Comparison of ENCODE assay signal across 8 cellular contexts in genomic region chr17:68019336-68019674, GRCh38. TPM values are rescaled to one million over a fixed set of nuclear protein-coding genes. Genes with fewer than 3 reads are reported as not detected.
DNase-seq lines count a peak whose midpoint lies in the region; ATAC-seq and TF ChIP-seq lines count a peak whose summit lies in the region.

No MANE protein-coding gene starts in this region.

- H3K4me1 ChIP-seq in A673 (ENCODE audit: insufficient read depth, low read length, poor library complexity, severe bottlenecking) (peaks cover 12% of the 10 kb centered on the region), GM23338 (ENCODE audit: insufficient read depth) (peaks cover 6% of the 10 kb centered on the region)

- H3K36me3 ChIP-seq in A673 (ENCODE audit: insufficient read depth, low read length, poor library complexity, severe bottlenecking): no peaks in the 10 kb centered on the region
- H3K36me3 ChIP-seq in GM23338 (ENCODE audit: insufficient read depth): no peaks in the 10 kb centered on the region

- H3K4me3 ChIP-seq in A673 (ENCODE audit: low read depth, low read length, poor library complexity, severe bottlenecking) (peak overlapping the region; percentile 55), GM23338 (peak overlapping the region; percentile 32; the same call in 1 of the 2 replicates)

- no peak for ATAC-seq in GM23338
- no peak for ATAC-seq in activated naive CD4-positive, alpha-beta T cell treated with anti-CD3 and anti-CD28 coated beads, Interleukin-2, amount 50 U/mL, for 72 hours
- no peak for ATAC-seq in natural killer cell
- ATAC-seq in GM21367 (IDR thresholded peaks at IDR 0.05; ENCODE audit: unreplicated experiment): no peak
- no peak for ATAC-seq in HG03342 (IDR thresholded peaks at IDR 0.05; ENCODE audit: unreplicated experiment)

- H3K9me3 Mint-ChIP-seq in GM23338 (peaks cover 5% of the 10 kb centered on the region; the same call in 2 of the 3 replicates), natural killer cell (no peaks in the 10 kb centered on the region)
- no peaks in the 10 kb centered on the region for H3K9me3 Mint-ChIP-seq in activated naive CD4-positive, alpha-beta T cell treated with anti-CD3 and anti-CD28 coated beads, Interleukin-2, amount 50 U/mL, for 72 hours

- H3K27ac ChIP-seq in A673 (ENCODE audit: low read depth, low read length, poor library complexity, severe bottlenecking): no peak overlapping the region
- H3K27ac ChIP-seq in GM23338 (ENCODE audit: low read depth): no peak overlapping the region

- no peaks in the 10 kb centered on the region for H3K9me3 ChIP-seq in A673 (ENCODE audit: low read depth, low read length, poor library complexity, severe bottlenecking)

- H3K36me3 Mint-ChIP-seq in GM23338 (ENCODE audit: low read depth) (no peaks in the 10 kb centered on the region), natural killer cell (no peaks in the 10 kb centered on the region)
- H3K36me3 Mint-ChIP-seq in activated naive CD4-positive, alpha-beta T cell treated with anti-CD3 and anti-CD28 coated beads, Interleukin-2, amount 50 U/mL, for 72 hours: peaks cover 0 to 7% of the 10 kb centered on the region in 2 donors

- BruUV-seq in A673 (replicated peaks; lab: Mats Ljungman, UMichigan): no TSS peak

- no peak overlapping the region for H2AFZ ChIP-seq in GM23338

- no peaks in the 10 kb centered on the region for H3K9me2 ChIP-seq in GM23338 (ENCODE audit: insufficient read depth)

- H3K4me1 Mint-ChIP-seq in GM23338 (0 out of 3 replicates have a peak, but pooled peaks cover 4% of the 10 kb centered on the region), natural killer cell (peaks cover 14% of the 10 kb centered on the region in 2 donors)

- CTCF ChIA-PET in A673 (lab: Charles Lee): interaction anchor here (0.6 to 1.5 kb wide), 4 partner anchors 12 to 76 kb away, joined by 3 to 4 read pairs (median 3); no protein-coding TSS in a partner anchor
- CTCF ChIA-PET in HEK293T (lab: Yijun Ruan, JAX): interaction anchor here (0.6 to 1.3 kb wide), 5 partner anchors 8 to 294 kb away, joined by 3 to 5 read pairs (median 3); no protein-coding TSS in a partner anchor

- no peak for TF ChIP-seq CTCF in A673 (conservative IDR thresholded peaks at IDR 0.05; ENCODE audit: low read depth, low read length)
- no peak for TF ChIP-seq CTCF in GM23338 (conservative IDR thresholded peaks at IDR 0.05; ENCODE audit: low read depth in 2 of 2)
- TF ChIP-seq CTCF in natural killer cell (IDR thresholded peaks at IDR 0.05): no peak

- DNase-seq in A673 (ENCODE audit: low spot score) (no peak), GM23338 (ENCODE audit: low spot score) (no peak), natural killer cell (no peak), HEK293T (ENCODE audit: extremely low spot score) (no peak), EL (no peak)
- DNase-seq in activated naive CD4-positive, alpha-beta T cell treated with anti-CD3 and anti-CD28 coated beads, Interleukin-2, amount 50 U/mL, for 72 hours (ENCODE audit: low spot score in 2 of 2): no peak

- H3K79me2 ChIP-seq in GM23338 (replicated peaks; ENCODE audit: insufficient read depth): no peaks in the 10 kb centered on the region

- H3K4me3 Mint-ChIP-seq in GM23338 (peak overlapping the region; percentile 79; the same call in 2 of the 3 replicates), natural killer cell (peak overlapping the region; percentile 84)

- 0 out of 2 replicates have a peak overlapping the region, but pooled peaks have one; percentile 37 for H3K4me2 ChIP-seq in GM23338

- peaks cover 30% of the 10 kb centered on the region for H3K27me3 Mint-ChIP-seq in GM23338 (ENCODE audit: insufficient read depth, low read depth, poor library complexity)
- peaks cover 0 to 6% of the 10 kb centered on the region in 2 donors for H3K27me3 Mint-ChIP-seq in natural killer cell (ENCODE audit: low read depth in 2 of 2)

- H3K27ac Mint-ChIP-seq in GM23338 (no peak overlapping the region), natural killer cell (peak overlapping the region; percentile 95 to 97)
- peak overlapping the region; percentile 99 to 100 for H3K27ac Mint-ChIP-seq in activated naive CD4-positive, alpha-beta T cell treated with anti-CD3 and anti-CD28 coated beads, Interleukin-2, amount 50 U/mL, for 72 hours

- POLR2A ChIA-PET in A673 (lab: Charles Lee; ENCODE audit: low non-redundant PET) (no interaction called here), HEK293T (lab: Yijun Ruan, JAX) (interaction anchor here (0.6 to 1.9 kb wide), 7 partner anchors 10 to 195 kb away, joined by 3 to 35 read pairs (median 6); partner anchors contain the start of genes BPTF, C17orf58 and KPNA2)

- no peaks in the 10 kb centered on the region for H3K27me3 ChIP-seq in A673 (replicated peaks; ENCODE audit: insufficient read depth, low read depth, low read length, poor library complexity)
- H3K27me3 ChIP-seq in GM23338 (ENCODE audit: insufficient read depth): no peaks in the 10 kb centered on the region

- no peaks in the 10 kb centered on the region for H4K20me1 ChIP-seq in GM23338 (replicated peaks; ENCODE audit: insufficient read depth)

- peaks cover 2% of the 10 kb centered on the region; the same call in 1 of the 2 replicates for H3F3A ChIP-seq in GM23338 (replicated peaks; ENCODE audit: low read depth)

- intact Hi-C loops in A673 (cut with micrococcal nuclease; ENCODE audit: unreplicated experiment): loop anchor here (10.0 kb wide), 1 partner anchor 215 kb away; no protein-coding TSS in a partner anchor
- intact Hi-C loops in natural killer cell (cut with micrococcal nuclease): no loop called here

TF ChIP-seq in GM23338, 12 proteins besides CTCF, POLR2A, EP300 and RAD21 (continues in another document):
- TF ChIP-seq POLR2AphosphoS5 (IDR thresholded peaks at IDR 0.05; ENCODE audit: low read depth) (no peak), CREB1 (CRISPR knock-in tag; IDR thresholded peaks at IDR 0.05; ENCODE audit: low read depth) (no peak), ZNF331 (CRISPR knock-in tag; IDR thresholded peaks at IDR 0.05; ENCODE audit: low read depth) (no peak)

TF ChIP-seq in HEK293T, 16 proteins besides CTCF, POLR2A, EP300 and RAD21:
- TF ChIP-seq HDGF (IDR thresholded peaks at IDR 0.05; ENCODE audit: borderline replicate concordance) (no peak), FOXA1 (IDR thresholded peaks at IDR 0.05) (no peak), LEF1 (IDR thresholded peaks at IDR 0.05; ENCODE audit: borderline replicate concordance) (no peak), FOXK2 (IDR thresholded peaks at IDR 0.05) (no peak), ARNT (IDR thresholded peaks at IDR 0.05) (no peak), ZNF384 (IDR thresholded peaks at IDR 0.05) (no peak), BHLHE40 (IDR thresholded peaks at IDR 0.05; ENCODE audit: borderline replicate concordance) (no peak), NFRKB (IDR thresholded peaks at IDR 0.05) (no peak), FOXM1 (IDR thresholded peaks at IDR 0.05; ENCODE audit: borderline replicate concordance) (no peak), L3MBTL2 (conservative IDR thresholded peaks at IDR 0.05) (no peak), TARDBP (IDR thresholded peaks at IDR 0.05) (no peak)

RNA-seq across cellular contexts. Expression of gene KPNA2, which starts 16.2 kb away (rescaled TPM):
- total RNA-seq in A673 (2021) (481 and 486 TPM in 2 replicates), natural killer cell (10 to 100 TPM; 45.1 to 52.8 (median 49.3) TPM)
- 442 and 468 TPM in 2 replicates for total RNA-seq in GM23338 (2014; rRNA removed; shearing (Covaris generic))
- polyA plus RNA-seq in GM23338 (2016; fragmentation: Nextera tagmentation; extraction: Ambion mirVana): 364 and 375 TPM in 2 replicates
- 100 to 1,000 TPM; 150 to 274 TPM for total RNA-seq in activated naive CD4-positive, alpha-beta T cell treated with anti-CD3 and anti-CD28 coated beads, Interleukin-2, amount 50 U/mL, for 72 hours

RNA-seq across cellular contexts. Expression of gene C17orf58, which starts 23.0 kb away (rescaled TPM):
- total RNA-seq in A673 (2021) (12.5 and 17.4 TPM in 2 replicates), natural killer cell (1 to 10 TPM; 4.3 to 5.8 (median 4.6) TPM)
- 30.9 and 42.3 TPM in 2 replicates for total RNA-seq in GM23338 (2014; rRNA removed; shearing (Covaris generic))
- 35.0 and 35.8 TPM in 2 replicates for polyA plus RNA-seq in GM23338 (2016; fragmentation: Nextera tagmentation; extraction: Ambion mirVana)
- total RNA-seq in activated naive CD4-positive, alpha-beta T cell treated with anti-CD3 and anti-CD28 coated beads, Interleukin-2, amount 50 U/mL, for 72 hours: 10 to 100 TPM; 12.6 to 17.6 TPM
